ENCODE assay signal across 15 cellular contexts in genomic region chr4:58761563-58761962, GRCh38.
DNase-seq lines count a peak whose midpoint lies in the region; ATAC-seq and TF ChIP-seq lines count a peak whose summit lies in the region.
"Had no signal": no experiment of that assay in that cellular context is flagged by ENCODE, and none has a peak within 500 bp of the region (broad histone marks: within the 10 kb centered on the region; RNA-seq: fewer than 3 reads in every experiment).

No MANE protein-coding gene starts in this region.

- H3F3A ChIP-seq in PC-3 (ENCODE audit: low read length, unreplicated experiment): no peaks in the 10 kb centered on the region

- H3K27me3 ChIP-seq in PC-3 (ENCODE audit: low read length): no peaks in the 10 kb centered on the region
- H3K27me3 ChIP-seq: BLaER1 had no signal

- CTCF ChIA-PET in PC-3 (lab: Charles Lee): no interaction called here

- peak overlapping the region; percentile 26; the same call in 1 of the 2 replicates for H2AFZ ChIP-seq in PC-3 (ENCODE audit: low read length)

- H3K36me3 ChIP-seq in PC-3 (ENCODE audit: low read depth, low read length): no peaks in the 10 kb centered on the region
- H3K36me3 ChIP-seq: BLaER1 had no signal

- no peaks in the 10 kb centered on the region for H3K9me2 ChIP-seq in PC-3 (replicated peaks; ENCODE audit: low read length)

- H3K79me2 ChIP-seq in PC-3 (ENCODE audit: low read length): no peaks in the 10 kb centered on the region

- TF ChIP-seq CTCF in PC-3 (conservative IDR thresholded peaks at IDR 0.05; ENCODE audit: low read depth, low read length): no peak

- no TSS peak for BruUV-seq in PC-3 (replicated peaks; lab: Mats Ljungman, UMichigan)

- ATAC-seq in PC-3: no peak
- ATAC-seq: A549; CD8-positive, alpha-beta T cell had no signal

- H3K4me2 ChIP-seq in PC-3 (ENCODE audit: low read length): no peak overlapping the region
- H3K4me2 ChIP-seq: BLaER1 had no signal

- H3K4me1 ChIP-seq in PC-3 (ENCODE audit: insufficient read depth, low read length): peaks cover 19% of the 10 kb centered on the region
- H3K4me1 ChIP-seq: BLaER1 had no signal

- H4K20me1 ChIP-seq in PC-3 (ENCODE audit: low read length): no peaks in the 10 kb centered on the region
- H4K20me1 ChIP-seq: BLaER1 had no signal

- DNase-seq in DMS 273 (lab: John Stamatoyannopoulos, UW; ENCODE audit: unreplicated experiment) (peak; percentile 19), DMS 273 treated with DMSO at 0.1 percent for 48 hours (lab: John Stamatoyannopoulos, UW) (no peak), PC-3 (no peak), kidney tubule cell (ENCODE audit: low spot score) (peak; percentile 4), renal cortical epithelial cell (ENCODE audit: low read depth) (peak; percentile 16), GM19238 (ENCODE audit: insufficient read length, low spot score) (no peak), NCI-H82 treated with DMSO at 0.1 percent for 48 hours (lab: John Stamatoyannopoulos, UW; ENCODE audit: unreplicated experiment) (no peak), SHP77 (lab: John Stamatoyannopoulos, UW) (no peak)
- DNase-seq: Calu3; CD8-positive, alpha-beta T cell; HCEC 1CT had no signal

- peak overlapping the region; percentile 41 for H3K27ac ChIP-seq in PC-3 (ENCODE audit: low read length)
- H3K27ac ChIP-seq: 22Rv1, BLaER1, HL-60 had no signal

- intact Hi-C loops in PC-3 (cut with micrococcal nuclease): loop anchor here (5.0 kb wide), 1 partner anchor 46 kb away; no protein-coding TSS in a partner anchor

- no peak overlapping the region for H3K4me3 ChIP-seq in PC-3 (ENCODE audit: low read length)
- H3K4me3 ChIP-seq: A549, BLaER1 had no signal

- POLR2A ChIA-PET in PC-3 (lab: Charles Lee; ENCODE audit: unreplicated experiment): no interaction called here

- H3K9me3 ChIP-seq in PC-3 (ENCODE audit: low read length): no peaks in the 10 kb centered on the region
- H3K9me3 ChIP-seq: A549, BLaER1 had no signal

- no peak overlapping the region for H3K9ac ChIP-seq in PC-3 (ENCODE audit: low read length)
- H3K9ac ChIP-seq: BLaER1 had no signal

Comparison
In these comparisons a context has a peak if more than half of its experiments do, and no peak if none do; other contexts are left out.
1. DNase-seq: peak in DMS 273 (single experiment), kidney tubule cell (single experiment) and renal cortical epithelial cell (single experiment); none in DMS 273 treated with DMSO at 0.1 percent for 48 hours (single experiment), PC-3 (single experiment), GM19238 (single experiment), NCI-H82 treated with DMSO at 0.1 percent for 48 hours (single experiment) and SHP77 (0 of 2).